Comparison of ENCODE assay signal across 8 cellular contexts in genomic region chr10:132352462-132353308, GRCh38. TPM values are rescaled to one million over a fixed set of nuclear protein-coding genes. Genes with fewer than 3 reads are reported as not detected.
DNase-seq lines count a peak whose midpoint lies in the region; ATAC-seq, FAIRE-seq and TF ChIP-seq lines count a peak whose summit lies in the region.
"Not testable (repeated sequence)": the region's sequence is repeated elsewhere in the genome, so short reads cannot be mapped to it uniquely, and the experiment has no call there.

No MANE protein-coding gene starts in this region.

- H3K27ac Mint-ChIP-seq in immature natural killer cell = peak overlapping the region in 2 of 6 donors; percentile 6 to 65

- H3K27ac ChIP-seq in RWPE2 (ENCODE audit: poor library complexity, severe bottlenecking); coronary artery; gastrocnemius medialis; transverse colon: not testable (repeated sequence)

- peaks cover 4 to 13% (median 12%) of the 10 kb centered on the region in 3 donors for H3K36me3 Mint-ChIP-seq in immature natural killer cell

- TF ChIP-seq CTCF in RWPE2 (IDR thresholded peaks at IDR 0.05; ENCODE audit: poor library complexity, severe bottlenecking) = peak; percentile 51
- peak; percentile 84 for TF ChIP-seq CTCF in coronary artery (IDR thresholded peaks at IDR 0.05)
- TF ChIP-seq CTCF in gastrocnemius medialis (IDR thresholded peaks at IDR 0.05 in 4 of 5, conservative IDR thresholded peaks at IDR 0.05 in 1 of 5) = peak; percentile 50 to 90 (median 74)
- peak; percentile 77 to 83 (median 80) for TF ChIP-seq CTCF in transverse colon (IDR thresholded peaks at IDR 0.05)

- not testable (repeated sequence) for H3K4me3 ChIP-seq in RWPE2 (ENCODE audit: severe bottlenecking); coronary artery; gastrocnemius medialis; transverse colon

- not testable (repeated sequence) for H3K36me3 ChIP-seq in RWPE2 (ENCODE audit: low read depth); gastrocnemius medialis; transverse colon

- in situ Hi-C loops in gastrocnemius medialis (cut with MboI; ENCODE audit: low sequenced_read_pairs in 4 of 4); transverse colon (cut with MboI; ENCODE audit: low pct_ligation_motif_present in 1 of 4, low pct_unique_long_range_greater_than_20kb in 1 of 4, low sequenced_read_pairs in 3 of 4): not testable (repeated sequence)

- H3K27me3 ChIP-seq in RWPE2 (ENCODE audit: insufficient read depth, poor library complexity, severe bottlenecking); gastrocnemius medialis; transverse colon: not testable (repeated sequence)

- peak; percentile 71; the same call in 2 of the 3 replicates for ATAC-seq in RWPE2 (ENCODE audit: low read depth)
- ATAC-seq in gastrocnemius medialis = peak; percentile 67 to 73

- not testable (repeated sequence) for TF ChIP-seq POLR2A in gastrocnemius medialis (IDR thresholded peaks at IDR 0.05); transverse colon (IDR thresholded peaks at IDR 0.05)

- not testable (repeated sequence) for H3K4me1 ChIP-seq in RWPE2 (ENCODE audit: insufficient read depth, poor library complexity, severe bottlenecking); gastrocnemius medialis; transverse colon

- not testable (repeated sequence) for FAIRE-seq in HTR-8/SVneo (lab: Jason Lieb, UNC)

- not testable (repeated sequence) for H3K27me3 Mint-ChIP-seq in immature natural killer cell (ENCODE audit: low read depth in 3 of 3)

- H3K4me3 Mint-ChIP-seq in immature natural killer cell = not testable (repeated sequence)

- intact Hi-C loops in gastrocnemius medialis (cut with DNase I; ENCODE audit: low total_unique reads) (loop anchor here (1.0 kb wide), 1 partner anchor 129 kb away; no protein-coding TSS in a partner anchor), transverse colon (cut with DNase I; ENCODE audit: low total_unique reads) (loop anchor here (5.0 kb wide), 1 partner anchor 130 kb away; no protein-coding TSS in a partner anchor)

- WGBS in transverse colon (ENCODE audit: low coverage in 1 of 2), 2 donors = 44% methylated on average over 31 of the region's 44 CpGs; no CpG with 5 or more reads in 1 of the 2 donors

- H3K9me3 ChIP-seq in RWPE2 (ENCODE audit: severe bottlenecking); gastrocnemius medialis; transverse colon: not testable (repeated sequence)

- TF ChIP-seq EP300 in transverse colon (IDR thresholded peaks at IDR 0.05; ENCODE audit: low read depth) = not testable (repeated sequence)

- DNase-seq in GDM1 (lab: John Stamatoyannopoulos, UW) (peak; percentile 30), HTR-8/SVneo (ENCODE audit: insufficient read length, low spot score) (peak; percentile 41), immature natural killer cell (peak; percentile 49 to 66 (median 53)), gastrocnemius medialis (peak in 1 of 2 donors; percentile 42), transverse colon (peak; percentile 81)
- not testable (repeated sequence) for DNase-seq in RWPE2 (ENCODE audit: low spot score); coronary artery (ENCODE audit: low spot score)
- peak; percentile 94 for DNase-seq in activated CD8-positive, alpha-beta memory T cell treated with anti-CD3 and anti-CD28 coated beads, Interleukin-2, amount 50 U/mL, for 48 hours

- H3K9me3 Mint-ChIP-seq in immature natural killer cell = not testable (repeated sequence)

- not testable (repeated sequence) for H3K4me1 Mint-ChIP-seq in immature natural killer cell

RNA-seq across cellular contexts. Expression of gene LRRC27, which starts 20.7 kb away (rescaled TPM):
- 1 to 10 TPM; 3.8 to 8.5 (median 8.2) TPM for polyA plus RNA-seq in immature natural killer cell
- 1 to 10 TPM; 1.0 to 7.0 (median 4.1) TPM for total RNA-seq in gastrocnemius medialis
- total RNA-seq in transverse colon = 10 to 100 TPM in 1 of 4 donors, 1 to 10 TPM in 2, not detected in 1; 5.9 to 69.5 (median 8.3) TPM

RNA-seq across cellular contexts. Expression of gene PWWP2B, which starts 44.3 kb away (rescaled TPM):
- polyA plus RNA-seq in immature natural killer cell = 1 to 10 TPM; 4.0 to 7.3 (median 4.3) TPM
- total RNA-seq in gastrocnemius medialis (10 to 100 TPM; 22.7 to 30.9 (median 24.4) TPM), transverse colon (100 to 1,000 TPM in 1 of 4 donors, 10 to 100 TPM in 3; 45.9 to 129 (median 61.2) TPM)

RNA-seq across cellular contexts. Expression of gene STK32C, which starts 44.9 kb away (rescaled TPM):
- 10 to 100 TPM in 2 of 3 donors, 1 to 10 TPM in 1; 6.3 to 14.2 (median 13.7) TPM for polyA plus RNA-seq in immature natural killer cell
- total RNA-seq in gastrocnemius medialis (10 to 100 TPM in 1 of 4 donors, 1 to 10 TPM in 3; 3.7 to 13.9 (median 6.7) TPM), transverse colon (1 to 10 TPM in 3 of 4 donors, not detected in 1; 2.2 to 7.8 (median 3.7) TPM)
